ENCODE assay signal across 1 cellular context in the genomic region with DNA sequence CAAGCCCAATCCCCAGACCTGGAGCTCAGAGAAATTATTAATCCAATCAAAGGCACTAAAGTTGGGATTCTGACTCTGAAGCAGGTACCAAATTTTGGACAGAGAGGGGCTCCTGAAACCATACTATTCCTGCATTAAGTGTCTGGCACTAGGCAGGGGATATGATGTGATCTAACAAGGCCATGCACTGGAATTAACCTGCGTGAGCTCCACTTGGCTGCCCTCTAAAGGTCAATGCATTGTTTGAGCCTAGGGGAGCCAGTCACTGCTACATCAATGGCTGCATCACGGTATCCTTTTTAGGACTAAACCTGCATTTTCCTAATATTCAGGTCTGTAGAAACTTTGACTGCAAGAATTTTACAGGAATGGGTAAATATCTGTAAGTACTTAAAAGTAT.
TF ChIP-seq lines count a peak whose summit lies in the region.

No MANE protein-coding gene starts in this region.

TF ChIP-seq in WTC11, 78 proteins besides CTCF, POLR2A, EP300 and RAD21 (continued from another document):
- TF ChIP-seq, protein P1, sequence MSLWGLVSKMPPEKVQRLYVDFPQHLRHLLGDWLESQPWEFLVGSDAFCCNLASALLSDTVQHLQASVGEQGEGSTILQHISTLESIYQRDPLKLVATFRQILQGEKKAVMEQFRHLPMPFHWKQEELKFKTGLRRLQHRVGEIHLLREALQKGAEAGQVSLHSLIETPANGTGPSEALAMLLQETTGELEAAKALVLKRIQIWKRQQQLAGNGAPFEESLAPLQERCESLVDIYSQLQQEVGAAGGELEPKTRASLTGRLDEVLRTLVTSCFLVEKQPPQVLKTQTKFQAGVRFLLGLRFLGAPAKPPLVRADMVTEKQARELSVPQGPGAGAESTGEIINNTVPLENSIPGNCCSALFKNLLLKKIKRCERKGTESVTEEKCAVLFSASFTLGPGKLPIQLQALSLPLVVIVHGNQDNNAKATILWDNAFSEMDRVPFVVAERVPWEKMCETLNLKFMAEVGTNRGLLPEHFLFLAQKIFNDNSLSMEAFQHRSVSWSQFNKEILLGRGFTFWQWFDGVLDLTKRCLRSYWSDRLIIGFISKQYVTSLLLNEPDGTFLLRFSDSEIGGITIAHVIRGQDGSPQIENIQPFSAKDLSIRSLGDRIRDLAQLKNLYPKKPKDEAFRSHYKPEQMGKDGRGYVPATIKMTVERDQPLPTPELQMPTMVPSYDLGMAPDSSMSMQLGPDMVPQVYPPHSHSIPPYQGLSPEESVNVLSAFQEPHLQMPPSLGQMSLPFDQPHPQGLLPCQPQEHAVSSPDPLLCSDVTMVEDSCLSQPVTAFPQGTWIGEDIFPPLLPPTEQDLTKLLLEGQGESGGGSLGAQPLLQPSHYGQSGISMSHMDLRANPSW (CRISPR knock-in tag; conservative IDR thresholded peaks at IDR 0.05; ENCODE audit: low read depth): no peak
- TF ChIP-seq, protein P2, sequence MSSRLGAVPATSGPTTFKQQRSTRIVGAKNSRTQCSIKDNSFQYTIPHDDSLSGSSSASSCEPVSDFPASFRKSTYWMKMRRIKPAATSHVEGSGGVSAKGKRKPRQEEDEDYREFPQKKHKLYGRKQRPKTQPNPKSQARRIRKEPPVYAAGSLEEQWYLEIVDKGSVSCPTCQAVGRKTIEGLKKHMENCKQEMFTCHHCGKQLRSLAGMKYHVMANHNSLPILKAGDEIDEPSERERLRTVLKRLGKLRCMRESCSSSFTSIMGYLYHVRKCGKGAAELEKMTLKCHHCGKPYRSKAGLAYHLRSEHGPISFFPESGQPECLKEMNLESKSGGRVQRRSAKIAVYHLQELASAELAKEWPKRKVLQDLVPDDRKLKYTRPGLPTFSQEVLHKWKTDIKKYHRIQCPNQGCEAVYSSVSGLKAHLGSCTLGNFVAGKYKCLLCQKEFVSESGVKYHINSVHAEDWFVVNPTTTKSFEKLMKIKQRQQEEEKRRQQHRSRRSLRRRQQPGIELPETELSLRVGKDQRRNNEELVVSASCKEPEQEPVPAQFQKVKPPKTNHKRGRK (CRISPR knock-in tag; IDR thresholded peaks at IDR 0.05; ENCODE audit: borderline replicate concordance): no peak
- TF ChIP-seq JUN (CRISPR knock-in tag; IDR thresholded peaks at IDR 0.05): no peak
